Comparison of ENCODE assay signal across 17 cellular contexts in the genomic region with DNA sequence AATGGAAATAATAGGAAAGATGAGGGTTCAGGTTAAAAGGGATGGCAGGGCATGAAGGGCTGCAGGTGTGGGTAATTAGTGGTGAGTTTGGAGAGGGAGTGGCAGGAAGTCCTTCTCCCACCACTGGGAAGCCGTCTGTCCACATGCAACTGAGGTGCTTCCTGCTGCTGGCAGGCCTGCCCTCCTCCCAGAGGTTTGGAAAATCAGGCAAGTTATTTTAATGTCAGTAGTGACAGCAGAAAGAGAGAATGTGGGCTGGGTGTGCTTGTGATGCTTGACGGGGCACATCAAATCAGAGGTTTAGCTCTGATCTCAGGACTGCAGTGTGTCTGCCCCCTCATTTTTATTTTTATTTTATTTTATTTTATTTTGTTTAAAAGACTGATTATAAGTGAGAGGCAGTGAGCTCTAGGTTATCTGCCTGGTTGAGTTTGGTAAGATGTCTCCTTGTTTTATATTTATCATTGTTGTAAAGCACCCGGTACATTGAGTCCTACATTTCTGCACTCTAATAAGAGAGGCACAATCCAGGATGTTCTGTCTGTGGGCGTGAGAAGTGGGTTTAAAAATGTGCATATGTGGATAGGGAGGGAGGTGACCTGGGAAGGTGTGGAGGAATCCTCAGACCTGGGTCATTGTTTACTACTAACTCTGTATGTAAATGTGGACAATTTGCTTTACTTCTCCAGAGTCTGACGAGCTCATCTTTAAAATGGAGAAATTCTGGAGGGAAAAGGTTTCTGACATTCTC.
"Had no signal": no experiment of that assay in that cellular context is flagged by ENCODE, and none has a peak within 500 bp of the region (broad histone marks: within the 10 kb centered on the region; RNA-seq: fewer than 3 reads in every experiment).

No MANE protein-coding gene starts in this region.

- H3K27me3 ChIP-seq: breast epithelium, ovary, sigmoid colon, upper lobe of right lung had no signal

- H3K36me3 ChIP-seq: breast epithelium, ovary, sigmoid colon, thoracic aorta, upper lobe of right lung had no signal

- H3K4me1 ChIP-seq: breast epithelium, sigmoid colon, upper lobe of right lung had no signal

- H3K4me3 ChIP-seq: breast epithelium, ovary, sigmoid colon, thoracic aorta, upper lobe of right lung had no signal

- DNase-seq: activated CD4-positive, alpha-beta T cell treated with anti-CD3 and anti-CD28 coated beads, Interleukin-2, amount 10 ng/mL, durations not matched to agents 7 days and 5 days; activated effector memory CD4-positive, alpha-beta T cell treated with anti-CD3 and anti-CD28 coated beads, Interleukin-2, amount 50 U/mL, for 16 hours; activated T-cell treated with anti-CD3 and anti-CD28 coated beads, Interleukin-2, amount 50 U/mL, for 72 hours; cerebellar nuclear complex; cortex of kidney; kidney; left ventricle myocardium superior; naive thymus-derived CD4-positive, alpha-beta T cell; ovary; sigmoid colon; stimulated activated CD4-positive, alpha-beta T cell treated with anti-CD3 and anti-CD28 coated beads, Interleukin-4, amount 100 ng/mL, for 4 hours; T1000; upper lobe of right lung had no signal

- H3K27ac ChIP-seq: breast epithelium, ovary, sigmoid colon, thoracic aorta, upper lobe of right lung had no signal

- H3K9me3 ChIP-seq: breast epithelium, ovary, sigmoid colon, thoracic aorta, upper lobe of right lung had no signal

- ATAC-seq: activated CD4-positive, CD25-positive, alpha-beta regulatory T cell treated with anti-CD3 and anti-CD28 coated beads, Interleukin-2, amount 50 U/mL, for 24 hours; activated T-cell treated with anti-CD3 and anti-CD28 coated beads, Interleukin-2, amount 50 U/mL, for 72 hours; left ventricle myocardium superior; naive thymus-derived CD4-positive, alpha-beta T cell; stimulated activated memory B cell treated with anti-CD40 and anti-IgM and Interleukin-4, amounts not matched to agents 10 μg/mL and 1 μg/mL and 100 μg/mL, for 72 hours; upper lobe of right lung had no signal
